ENCODE assay signal across 8 cellular contexts in genomic region chr2:12069139-12069538, GRCh38.
"Had no signal": no experiment of that assay in that cellular context is flagged by ENCODE, and none has a peak within 500 bp of the region (broad histone marks: within the 10 kb centered on the region; RNA-seq: fewer than 3 reads in every experiment).

No MANE protein-coding gene starts in this region.

- H3K9ac ChIP-seq: GM23248 had no signal

- H3K4me3 ChIP-seq: GM23248, HAP-1 had no signal

- H3K4me1 ChIP-seq: HAP-1 had no signal

- H2AFZ ChIP-seq: GM23248 had no signal

- H3K27ac ChIP-seq: GM23248 had no signal

- H3K36me3 ChIP-seq: HAP-1 had no signal

- ATAC-seq: HCT116 had no signal

- FAIRE-seq: HTR-8/SVneo had no signal

- DNase-seq: GM23248, GOT3, H7, HFFc6, KBM-7 had no signal

- H3K9me3 ChIP-seq: HAP-1 had no signal
